1 cellular context compared by ENCODE assay signal in the genomic region with DNA sequence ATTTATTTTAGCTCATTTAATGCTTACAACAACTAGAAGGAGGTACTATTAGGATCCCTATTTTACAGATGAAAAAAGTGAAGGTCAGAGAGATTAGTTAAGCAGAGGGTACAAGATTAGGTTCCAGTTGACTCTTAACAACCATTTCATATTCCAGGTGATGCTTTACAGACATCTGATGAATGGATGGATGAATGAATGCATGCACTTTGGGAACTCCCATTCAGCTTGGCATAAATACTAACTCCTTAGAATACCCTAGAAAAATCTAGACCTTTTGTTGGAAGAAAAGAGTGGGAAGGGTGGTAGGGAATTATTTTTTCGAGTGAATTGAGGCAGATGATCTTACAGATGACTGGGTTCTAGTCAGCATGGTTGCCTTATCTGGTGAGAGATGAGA.
TF ChIP-seq lines count a peak whose summit lies in the region.

No MANE protein-coding gene starts in this region.

TF ChIP-seq in IMR-90, 13 proteins besides CTCF, POLR2A, EP300 and RAD21:
- no peak for TF ChIP-seq FOS (IDR thresholded peaks at IDR 0.05; ENCODE audit: low read depth, low read length)
- TF ChIP-seq NFE2L2 (IDR thresholded peaks at IDR 0.05; ENCODE audit: low read depth, low read length) = no peak
- TF ChIP-seq MAZ (IDR thresholded peaks at IDR 0.05; ENCODE audit: borderline replicate concordance, low read depth, low read length) = no peak
- no peak for TF ChIP-seq BHLHE40 (IDR thresholded peaks at IDR 0.05; ENCODE audit: low read depth, low read length)
- TF ChIP-seq, protein P1, sequence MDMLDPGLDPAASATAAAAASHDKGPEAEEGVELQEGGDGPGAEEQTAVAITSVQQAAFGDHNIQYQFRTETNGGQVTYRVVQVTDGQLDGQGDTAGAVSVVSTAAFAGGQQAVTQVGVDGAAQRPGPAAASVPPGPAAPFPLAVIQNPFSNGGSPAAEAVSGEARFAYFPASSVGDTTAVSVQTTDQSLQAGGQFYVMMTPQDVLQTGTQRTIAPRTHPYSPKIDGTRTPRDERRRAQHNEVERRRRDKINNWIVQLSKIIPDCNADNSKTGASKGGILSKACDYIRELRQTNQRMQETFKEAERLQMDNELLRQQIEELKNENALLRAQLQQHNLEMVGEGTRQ (IDR thresholded peaks at IDR 0.05; ENCODE audit: low read depth, low read length) = no peak
- TF ChIP-seq RFX5 (IDR thresholded peaks at IDR 0.05; ENCODE audit: low read depth, low read length) = no peak
- TF ChIP-seq, protein P2, sequence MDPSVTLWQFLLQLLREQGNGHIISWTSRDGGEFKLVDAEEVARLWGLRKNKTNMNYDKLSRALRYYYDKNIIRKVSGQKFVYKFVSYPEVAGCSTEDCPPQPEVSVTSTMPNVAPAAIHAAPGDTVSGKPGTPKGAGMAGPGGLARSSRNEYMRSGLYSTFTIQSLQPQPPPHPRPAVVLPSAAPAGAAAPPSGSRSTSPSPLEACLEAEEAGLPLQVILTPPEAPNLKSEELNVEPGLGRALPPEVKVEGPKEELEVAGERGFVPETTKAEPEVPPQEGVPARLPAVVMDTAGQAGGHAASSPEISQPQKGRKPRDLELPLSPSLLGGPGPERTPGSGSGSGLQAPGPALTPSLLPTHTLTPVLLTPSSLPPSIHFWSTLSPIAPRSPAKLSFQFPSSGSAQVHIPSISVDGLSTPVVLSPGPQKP (IDR thresholded peaks at IDR 0.05; ENCODE audit: borderline replicate concordance, low read depth, low read length) = no peak
- no peak for TF ChIP-seq RCOR1 (IDR thresholded peaks at IDR 0.05; ENCODE audit: insufficient replicate concordance, low read length)
- TF ChIP-seq MAFK (IDR thresholded peaks at IDR 0.05; ENCODE audit: low read depth, low read length) = no peak
- TF ChIP-seq CEBPB (IDR thresholded peaks at IDR 0.05; ENCODE audit: low read depth, low read length) = no peak
TF ChIP-seq in IMR-90: peak in this region for 0.
